15 cellular contexts compared by ENCODE assay signal in the genomic region with DNA sequence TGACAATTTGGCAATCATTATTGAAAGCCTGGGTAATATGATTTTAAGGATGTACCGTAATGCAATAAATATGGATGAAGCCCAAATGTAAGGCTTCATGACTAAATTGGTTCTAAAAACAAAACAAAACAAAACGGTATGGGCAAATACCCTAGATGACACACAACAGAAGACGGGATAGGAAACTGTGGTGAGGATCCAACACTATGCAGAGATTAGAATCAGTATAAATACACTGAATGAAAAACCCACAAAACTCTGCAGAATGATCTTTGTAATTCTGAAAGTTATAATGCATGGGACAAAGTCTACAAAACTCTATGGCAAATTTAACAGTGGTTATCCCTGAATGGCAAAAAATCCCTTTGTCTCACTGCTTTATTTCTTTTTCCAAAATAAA. TPM values are rescaled to one million over a fixed set of nuclear protein-coding genes. Genes with fewer than 3 reads are reported as not detected.
DNase-seq lines count a peak whose midpoint lies in the region; ATAC-seq, FAIRE-seq and TF ChIP-seq lines count a peak whose summit lies in the region.
"Had no signal": no experiment of that assay in that cellular context is flagged by ENCODE, and none has a peak within 500 bp of the region (broad histone marks: within the 10 kb centered on the region; RNA-seq: fewer than 3 reads in every experiment).

No MANE protein-coding gene starts in this region.

- WGBS in pancreas, 2 donors, result 43 to 48% methylated on average over 3 of the region's 3 CpGs

- H3K27ac Mint-ChIP-seq in T-helper 1 cell treated with Interleukin-12 subunit alpha and Interleukin-12 subunit beta and Interleukin-4 antibody, amounts not matched to agents 30 μg/mL and 1 μg/mL, for 36 hours, result peak overlapping the region; percentile 33
- no peak overlapping the region for H3K27ac Mint-ChIP-seq in stimulated activated naive CD8-positive, alpha-beta T cell treated with anti-CD3 and anti-CD28 coated beads, Interleukin-15, amount 100 ng/mL, for 72 hours

- no peaks in the 10 kb centered on the region for H3K9me3 Mint-ChIP-seq in T-helper 1 cell treated with Interleukin-12 subunit alpha and Interleukin-12 subunit beta and Interleukin-4 antibody, amounts not matched to agents 30 μg/mL and 1 μg/mL, for 36 hours
- H3K9me3 Mint-ChIP-seq in stimulated activated naive CD8-positive, alpha-beta T cell treated with anti-CD3 and anti-CD28 coated beads, Interleukin-15, amount 100 ng/mL, for 72 hours, result peaks cover 0 to 7% of the 10 kb centered on the region in 2 donors

- no peak for FAIRE-seq in pancreas (lab: Jason Lieb, UNC)

- DNase-seq in stimulated activated CD4-positive, alpha-beta T cell treated with anti-CD3 and anti-CD28 coated beads, Interleukin-15, amount 100 ng/mL, for 24 hours, result peak; percentile 12
- no peak for DNase-seq in stimulated activated CD4-positive, alpha-beta T cell treated with anti-CD3 and anti-CD28 coated beads, Interleukin-1b, Interleukin-23, amount 100 ng/mL, for 48 hours
- peak; percentile 35 for DNase-seq in fibroblast of gingiva (ENCODE audit: low read depth)
- DNase-seq in stimulated activated naive CD8-positive, alpha-beta T cell treated with anti-CD3 and anti-CD28 coated beads, Interleukin-15, amount 100 ng/mL, for 72 hours, result no peak
- DNase-seq in pancreas, result no peak
- no peak for DNase-seq in activated effector memory CD4-positive, alpha-beta T cell treated with anti-CD3 and anti-CD28 coated beads, Interleukin-2, amount 50 U/mL, for 16 hours
- DNase-seq: effector memory CD4-positive, alpha-beta T cell; heart right ventricle; left ventricle myocardium superior; NCI-H1417 treated with DMSO at 0.1 percent for 48 hours; NCI-H510A treated with DMSO at 0.1 percent for 48 hours; T-helper 9 cell had no signal

- peaks cover 14% of the 10 kb centered on the region for H3K4me1 Mint-ChIP-seq in T-helper 1 cell treated with Interleukin-12 subunit alpha and Interleukin-12 subunit beta and Interleukin-4 antibody, amounts not matched to agents 30 μg/mL and 1 μg/mL, for 36 hours (ENCODE audit: low read depth)
- peaks cover 33% of the 10 kb centered on the region for H3K4me1 Mint-ChIP-seq in stimulated activated naive CD8-positive, alpha-beta T cell treated with anti-CD3 and anti-CD28 coated beads, Interleukin-15, amount 100 ng/mL, for 72 hours

- no peak for TF ChIP-seq CTCF in pancreas (IDR thresholded peaks at IDR 0.05)

- peak overlapping the region in 1 of 4 donors; percentile 30 for H3K27ac ChIP-seq in pancreas
- H3K27ac ChIP-seq: BLaER1, heart right ventricle had no signal

- intact Hi-C loops in pancreas (cut with DNase I), result no loop called here

- peaks cover 10 to 17% (median 15%) of the 10 kb centered on the region in 3 donors for H3K4me1 ChIP-seq in pancreas

- no peaks in the 10 kb centered on the region for H3K36me3 Mint-ChIP-seq in T-helper 1 cell treated with Interleukin-12 subunit alpha and Interleukin-12 subunit beta and Interleukin-4 antibody, amounts not matched to agents 30 μg/mL and 1 μg/mL, for 36 hours (ENCODE audit: low read depth)

- H3K27me3 ChIP-seq in pancreas, result no peaks in the 10 kb centered on the region
- H3K27me3 ChIP-seq: BLaER1 had no signal

- peak overlapping the region; percentile 33 for H3K4me3 Mint-ChIP-seq in T-helper 1 cell treated with Interleukin-12 subunit alpha and Interleukin-12 subunit beta and Interleukin-4 antibody, amounts not matched to agents 30 μg/mL and 1 μg/mL, for 36 hours
- H3K4me3 Mint-ChIP-seq in stimulated activated naive CD8-positive, alpha-beta T cell treated with anti-CD3 and anti-CD28 coated beads, Interleukin-15, amount 100 ng/mL, for 72 hours, result no peak overlapping the region

- H3K9me3 ChIP-seq in pancreas, result no peaks in the 10 kb centered on the region
- H3K9me3 ChIP-seq: BLaER1 had no signal

- H3K36me3 ChIP-seq in pancreas, result no peaks in the 10 kb centered on the region
- H3K36me3 ChIP-seq: BLaER1, heart right ventricle had no signal

- peaks cover 69% of the 10 kb centered on the region for H3K27me3 Mint-ChIP-seq in T-helper 1 cell treated with Interleukin-12 subunit alpha and Interleukin-12 subunit beta and Interleukin-4 antibody, amounts not matched to agents 30 μg/mL and 1 μg/mL, for 36 hours (ENCODE audit: low read depth)
- peaks cover 29% of the 10 kb centered on the region for H3K27me3 Mint-ChIP-seq in stimulated activated naive CD8-positive, alpha-beta T cell treated with anti-CD3 and anti-CD28 coated beads, Interleukin-15, amount 100 ng/mL, for 72 hours

- H3K4me3 ChIP-seq in pancreas, result no peak overlapping the region
- H3K4me3 ChIP-seq: BLaER1, heart right ventricle had no signal

- peak; percentile 96 for ATAC-seq in stimulated activated naive CD8-positive, alpha-beta T cell treated with anti-CD3 and anti-CD28 coated beads, Interleukin-15, amount 100 ng/mL, for 72 hours
- no peak for ATAC-seq in HG02884 (IDR thresholded peaks at IDR 0.05; ENCODE audit: unreplicated experiment)
- ATAC-seq in pancreas, result no peak
- ATAC-seq: heart right ventricle, left ventricle myocardium superior had no signal

RNA-seq across cellular contexts. Expression of a gene that starts 57.6 kb away (rescaled TPM):
- 10 to 100 TPM; 15.3 to 22.1 (median 21.2) TPM for total RNA-seq in pancreas
- 10 to 100 TPM; 10.7 to 29.4 TPM for polyA plus RNA-seq in pancreas

Comparison
In these comparisons a context has a peak if more than half of its experiments do, and no peak if none do; other contexts are left out.
1. DNase-seq: peak in stimulated activated CD4-positive, alpha-beta T cell treated with anti-CD3 and anti-CD28 coated beads, Interleukin-15, amount 100 ng/mL, for 24 hours (single experiment) and fibroblast of gingiva (single experiment); none in stimulated activated CD4-positive, alpha-beta T cell treated with anti-CD3 and anti-CD28 coated beads, Interleukin-1b, Interleukin-23, amount 100 ng/mL, for 48 hours (single experiment), stimulated activated naive CD8-positive, alpha-beta T cell treated with anti-CD3 and anti-CD28 coated beads, Interleukin-15, amount 100 ng/mL, for 72 hours (0 of 2), pancreas (0 of 6) and activated effector memory CD4-positive, alpha-beta T cell treated with anti-CD3 and anti-CD28 coated beads, Interleukin-2, amount 50 U/mL, for 16 hours (single experiment).